8 cellular contexts compared by ENCODE assay signal in the genomic region with DNA sequence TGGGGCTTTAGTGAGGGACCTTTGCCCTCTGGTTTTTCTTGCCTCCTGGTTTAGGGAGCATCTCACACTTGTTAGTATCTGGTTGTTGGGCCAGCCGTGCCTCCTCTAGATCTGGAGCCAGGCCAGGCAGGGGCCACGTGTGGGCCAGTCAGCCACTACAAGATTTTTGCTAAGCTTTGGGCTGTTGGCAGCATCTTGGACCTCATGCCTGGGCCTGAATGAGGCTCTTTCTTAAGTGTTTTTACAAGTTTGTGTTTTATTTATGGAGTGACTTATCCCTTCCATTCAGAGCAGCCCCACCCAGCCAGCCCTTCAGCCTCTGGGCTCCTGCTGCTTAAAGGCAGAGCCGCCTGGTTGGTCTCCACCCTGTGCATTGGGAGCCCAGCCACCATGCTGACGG. TPM values are rescaled to one million over a fixed set of nuclear protein-coding genes. Genes with fewer than 3 reads are reported as not detected.
DNase-seq lines count a peak whose midpoint lies in the region; ATAC-seq and TF ChIP-seq lines count a peak whose summit lies in the region.

No MANE protein-coding gene starts in this region.

- peak overlapping the region; percentile 81 for H3K27ac ChIP-seq in HCT116 (ENCODE audit: low read depth, low read length)

- intact Hi-C loops in HCT116 (cut with micrococcal nuclease), result loop anchor here (5.0 kb wide), 1 partner anchor 241 kb away; no protein-coding TSS in a partner anchor
- intact Hi-C loops in activated CD8-positive, alpha-beta T cell treated with anti-CD3 and anti-CD28 coated beads for 36 hours (cut with micrococcal nuclease), result loop anchor here (5.0 kb wide), 1 partner anchor 109 kb away; no protein-coding TSS in a partner anchor

- no peak for DNase-seq in HCT116 (ENCODE audit: low read depth, low spot score)
- DNase-seq in activated CD8-positive, alpha-beta T cell treated with anti-CD3 and anti-CD28 coated beads for 36 hours, result peak; percentile 26
- DNase-seq in fibroblast of the conjunctiva (ENCODE audit: low read depth), result peak; percentile 89
- DNase-seq in stimulated activated naive B cell treated with anti-CD40 and anti-IgM and Interleukin-4, amounts not matched to agents 10 μg/mL and 1 μg/mL and 100 μg/mL, for 72 hours, result no peak
- no peak for DNase-seq in NCI-H1105 treated with DMSO at 0.1 percent for 48 hours (lab: John Stamatoyannopoulos, UW)

- H3K27ac Mint-ChIP-seq in activated CD8-positive, alpha-beta T cell treated with anti-CD3 and anti-CD28 coated beads for 36 hours, result peak overlapping the region; percentile 92
- peak overlapping the region; percentile 96 for H3K27ac Mint-ChIP-seq in stimulated activated naive B cell treated with anti-CD40 and anti-IgM and Interleukin-4, amounts not matched to agents 10 μg/mL and 1 μg/mL and 100 μg/mL, for 72 hours

- ATAC-seq in HCT116, result no peak
- no peak for ATAC-seq in activated CD8-positive, alpha-beta T cell treated with anti-CD3 and anti-CD28 coated beads for 36 hours
- ATAC-seq in stimulated activated naive B cell treated with anti-CD40 and anti-IgM and Interleukin-4, amounts not matched to agents 10 μg/mL and 1 μg/mL and 100 μg/mL, for 72 hours (replicated peaks), result no peak
- no peak for ATAC-seq in GM21737 (IDR thresholded peaks at IDR 0.05; ENCODE audit: unreplicated experiment)
- no peak for ATAC-seq in HG03139 (IDR thresholded peaks at IDR 0.05; ENCODE audit: unreplicated experiment)
- ATAC-seq in HG03571 (IDR thresholded peaks at IDR 0.05; ENCODE audit: unreplicated experiment), result no peak

- peaks cover 20 to 31% of the 10 kb centered on the region in 2 experiments for H3K36me3 ChIP-seq in HCT116 (ENCODE audit: control insufficient read depth in 1 of 2, insufficient read depth in 2 of 2, low read length in 2 of 2)

- peak overlapping the region; percentile 88 for H3K4me3 Mint-ChIP-seq in activated CD8-positive, alpha-beta T cell treated with anti-CD3 and anti-CD28 coated beads for 36 hours
- no peak overlapping the region for H3K4me3 Mint-ChIP-seq in stimulated activated naive B cell treated with anti-CD40 and anti-IgM and Interleukin-4, amounts not matched to agents 10 μg/mL and 1 μg/mL and 100 μg/mL, for 72 hours

- POLR2A ChIA-PET in HCT116 (lab: Charles Lee), result no interaction called here
- POLR2A ChIA-PET in activated CD8-positive, alpha-beta T cell treated with anti-CD3 and anti-CD28 coated beads for 36 hours (lab: Charles Lee), result interaction anchor here (0.8 to 19.5 kb wide), 3 partner anchors 9 to 100 kb away, joined by 3 to 284 read pairs (median 53); a partner anchor contains a TSS

- RAD21 ChIA-PET in HCT116 (lab: Charles Lee; ENCODE audit: low non-redundant PET in 1 of 2, low total read pairs in 2 of 2, uncharacterized antibody in 2 of 2, unreplicated experiment in 2 of 2), result interaction anchor here in 1 of 2 experiments (1.4 kb wide), 1 partner anchor 113 kb away, joined by 5 read pairs; no protein-coding TSS in a partner anchor

- CTCF ChIA-PET in HCT116 (lab: Charles Lee), result no interaction called here
- CTCF ChIA-PET in activated CD8-positive, alpha-beta T cell treated with anti-CD3 and anti-CD28 coated beads for 36 hours (lab: Charles Lee), result interaction anchor here (1.1 to 8.9 kb wide), 8 partner anchors 9 to 138 kb away, joined by 3 to 282 read pairs (median 26); a partner anchor contains a TSS

- TF ChIP-seq RAD21 in HCT116 (IDR thresholded peaks at IDR 0.05; ENCODE audit: low read depth), result no peak

- H3K9me3 Mint-ChIP-seq in activated CD8-positive, alpha-beta T cell treated with anti-CD3 and anti-CD28 coated beads for 36 hours, result no peaks in the 10 kb centered on the region
- no peaks in the 10 kb centered on the region for H3K9me3 Mint-ChIP-seq in stimulated activated naive B cell treated with anti-CD40 and anti-IgM and Interleukin-4, amounts not matched to agents 10 μg/mL and 1 μg/mL and 100 μg/mL, for 72 hours

- H3K4me1 Mint-ChIP-seq in activated CD8-positive, alpha-beta T cell treated with anti-CD3 and anti-CD28 coated beads for 36 hours (ENCODE audit: low read depth), result peaks cover 76% of the 10 kb centered on the region
- peaks cover 64 to 74% of the 10 kb centered on the region in 2 donors for H3K4me1 Mint-ChIP-seq in stimulated activated naive B cell treated with anti-CD40 and anti-IgM and Interleukin-4, amounts not matched to agents 10 μg/mL and 1 μg/mL and 100 μg/mL, for 72 hours

- no peaks in the 10 kb centered on the region for H3K9me3 ChIP-seq in HCT116 (ENCODE audit: control insufficient read depth in 1 of 2, insufficient read depth in 1 of 2, low read depth in 1 of 2, low read length in 2 of 2)

- no TSS peak for BruUV-seq in HCT116 (replicated peaks; lab: Mats Ljungman, UMichigan)

- no peak overlapping the region for H2AFZ ChIP-seq in HCT116 (ENCODE audit: low read depth, low read length, poor library complexity, severe bottlenecking)

- no peak for TF ChIP-seq POLR2A in HCT116 (IDR thresholded peaks at IDR 0.05; ENCODE audit: borderline replicate concordance, extremely low read depth, insufficient read depth, insufficient read length)

- peak overlapping the region; percentile 38 for H3K9ac ChIP-seq in HCT116 (ENCODE audit: low read length)

- peaks cover 20% of the 10 kb centered on the region for H3K79me2 ChIP-seq in HCT116 (ENCODE audit: insufficient read depth, low read length)

- no peaks in the 10 kb centered on the region for H4K20me1 ChIP-seq in HCT116 (ENCODE audit: insufficient read depth)

- H3K36me3 Mint-ChIP-seq in activated CD8-positive, alpha-beta T cell treated with anti-CD3 and anti-CD28 coated beads for 36 hours (ENCODE audit: low read depth), result peaks cover 71% of the 10 kb centered on the region
- peaks cover 34 to 66% of the 10 kb centered on the region in 2 donors for H3K36me3 Mint-ChIP-seq in stimulated activated naive B cell treated with anti-CD40 and anti-IgM and Interleukin-4, amounts not matched to agents 10 μg/mL and 1 μg/mL and 100 μg/mL, for 72 hours

- H3K27me3 Mint-ChIP-seq in activated CD8-positive, alpha-beta T cell treated with anti-CD3 and anti-CD28 coated beads for 36 hours, result no peaks in the 10 kb centered on the region
- H3K27me3 Mint-ChIP-seq in stimulated activated naive B cell treated with anti-CD40 and anti-IgM and Interleukin-4, amounts not matched to agents 10 μg/mL and 1 μg/mL and 100 μg/mL, for 72 hours, result no peaks in the 10 kb centered on the region

- H3K4me3 ChIP-seq in HCT116 (replicated peaks in 1 of 2; ENCODE audit: low read depth in 1 of 2, low read length in 2 of 2), result no peak overlapping the region

- TF ChIP-seq CTCF in HCT116 (IDR thresholded peaks at IDR 0.05 in 2 of 3, conservative IDR thresholded peaks at IDR 0.05 in 1 of 3; ENCODE audit: borderline replicate concordance in 1 of 3, insufficient read depth in 1 of 3, low read depth in 2 of 3, low read length in 2 of 3), result no peak
- TF ChIP-seq CTCF in activated CD8-positive, alpha-beta T cell treated with anti-CD3 and anti-CD28 coated beads for 36 hours (IDR thresholded peaks at IDR 0.05), result no peak

- no peaks in the 10 kb centered on the region for H3K27me3 ChIP-seq in HCT116 (ENCODE audit: insufficient read depth, low read length)

- H3K4me1 ChIP-seq in HCT116 (ENCODE audit: control insufficient read depth in 1 of 2, insufficient read depth in 2 of 2, low read length in 2 of 2), result peaks cover 30 to 87% of the 10 kb centered on the region in 2 experiments

- H3K9me2 ChIP-seq in HCT116 (ENCODE audit: insufficient read depth), result no peaks in the 10 kb centered on the region

- peak overlapping the region; percentile 97; the same call in 1 of the 2 replicates for H3K4me2 ChIP-seq in HCT116 (ENCODE audit: low read length)

TF ChIP-seq in HCT116, 20 proteins besides CTCF, POLR2A, EP300 and RAD21:
- TF ChIP-seq SRF (IDR thresholded peaks at IDR 0.05; ENCODE audit: low read depth), result no peak
- TF ChIP-seq, protein P1, sequence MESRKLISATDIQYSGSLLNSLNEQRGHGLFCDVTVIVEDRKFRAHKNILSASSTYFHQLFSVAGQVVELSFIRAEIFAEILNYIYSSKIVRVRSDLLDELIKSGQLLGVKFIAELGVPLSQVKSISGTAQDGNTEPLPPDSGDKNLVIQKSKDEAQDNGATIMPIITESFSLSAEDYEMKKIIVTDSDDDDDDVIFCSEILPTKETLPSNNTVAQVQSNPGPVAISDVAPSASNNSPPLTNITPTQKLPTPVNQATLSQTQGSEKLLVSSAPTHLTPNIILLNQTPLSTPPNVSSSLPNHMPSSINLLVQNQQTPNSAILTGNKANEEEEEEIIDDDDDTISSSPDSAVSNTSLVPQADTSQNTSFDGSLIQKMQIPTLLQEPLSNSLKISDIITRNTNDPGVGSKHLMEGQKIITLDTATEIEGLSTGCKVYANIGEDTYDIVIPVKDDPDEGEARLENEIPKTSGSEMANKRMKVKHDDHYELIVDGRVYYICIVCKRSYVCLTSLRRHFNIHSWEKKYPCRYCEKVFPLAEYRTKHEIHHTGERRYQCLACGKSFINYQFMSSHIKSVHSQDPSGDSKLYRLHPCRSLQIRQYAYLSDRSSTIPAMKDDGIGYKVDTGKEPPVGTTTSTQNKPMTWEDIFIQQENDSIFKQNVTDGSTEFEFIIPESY (IDR thresholded peaks at IDR 0.05; ENCODE audit: extremely low read depth, insufficient replicate concordance, low read length), result no peak
- TF ChIP-seq POLR2AphosphoS5 (IDR thresholded peaks at IDR 0.05; ENCODE audit: low read depth, low read length), result no peak
- TF ChIP-seq, protein P2, sequence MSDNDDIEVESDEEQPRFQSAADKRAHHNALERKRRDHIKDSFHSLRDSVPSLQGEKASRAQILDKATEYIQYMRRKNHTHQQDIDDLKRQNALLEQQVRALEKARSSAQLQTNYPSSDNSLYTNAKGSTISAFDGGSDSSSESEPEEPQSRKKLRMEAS (IDR thresholded peaks at IDR 0.05), result no peak
- TF ChIP-seq CEBPB (IDR thresholded peaks at IDR 0.05; ENCODE audit: low read depth), result no peak
- TF ChIP-seq CBX3 (IDR thresholded peaks at IDR 0.05; ENCODE audit: low read depth), result no peak
- TF ChIP-seq FOSL1 (IDR thresholded peaks at IDR 0.05; ENCODE audit: low read depth), result no peak
- TF ChIP-seq SP1 (IDR thresholded peaks at IDR 0.05; ENCODE audit: low read depth), result no peak
- no peak for TF ChIP-seq ZFX (IDR thresholded peaks at IDR 0.05)

RNA-seq across cellular contexts. Expression of a gene that starts 1.6 kb away (rescaled TPM):
- total RNA-seq in HCT116 (2021; ENCODE audit: unreplicated experiment), result 112 TPM
- polyA plus RNA-seq in HCT116 (2012), result 159 and 169 TPM in 2 replicates
- 100 to 1,000 TPM; 309 to 316 TPM for total RNA-seq in activated CD8-positive, alpha-beta T cell treated with anti-CD3 and anti-CD28 coated beads for 36 hours

RNA-seq across cellular contexts. Expression of a gene that starts 28.1 kb away (rescaled TPM):
- 19.3 TPM for total RNA-seq in HCT116 (2021; ENCODE audit: unreplicated experiment)
- polyA plus RNA-seq in HCT116 (2012), result 20.8 and 22.3 TPM in 2 replicates
- total RNA-seq in activated CD8-positive, alpha-beta T cell treated with anti-CD3 and anti-CD28 coated beads for 36 hours, result 10 to 100 TPM; 24.9 to 26.0 TPM

RNA-seq across cellular contexts. Expression of a gene that starts 39.5 kb away (rescaled TPM):
- total RNA-seq in HCT116 (2021; ENCODE audit: unreplicated experiment), result 2.0 TPM
- polyA plus RNA-seq in HCT116 (2012), result 0.62 and 0.95 TPM in 2 replicates
- 100 to 1,000 TPM; 324 to 344 TPM for total RNA-seq in activated CD8-positive, alpha-beta T cell treated with anti-CD3 and anti-CD28 coated beads for 36 hours

RNA-seq across cellular contexts. Expression of a gene that starts 44.3 kb away (rescaled TPM):
- total RNA-seq in HCT116 (2021; ENCODE audit: unreplicated experiment), result 37.2 TPM
- 25.4 and 30.4 TPM in 2 replicates for polyA plus RNA-seq in HCT116 (2012)
- 10 to 100 TPM; 32.8 to 33.7 TPM for total RNA-seq in activated CD8-positive, alpha-beta T cell treated with anti-CD3 and anti-CD28 coated beads for 36 hours

Comparison
In these comparisons a context has a peak if more than half of its experiments do, and no peak if none do; other contexts are left out.
1. DNase-seq: peak in activated CD8-positive, alpha-beta T cell treated with anti-CD3 and anti-CD28 coated beads for 36 hours (single experiment) and fibroblast of the conjunctiva (single experiment); none in HCT116 (single experiment), stimulated activated naive B cell treated with anti-CD40 and anti-IgM and Interleukin-4, amounts not matched to agents 10 μg/mL and 1 μg/mL and 100 μg/mL, for 72 hours (single experiment) and NCI-H1105 treated with DMSO at 0.1 percent for 48 hours (single experiment).
2. RNA of a gene that starts 39.5 kb away (total RNA-seq): 324 to 344 TPM in activated CD8-positive, alpha-beta T cell treated with anti-CD3 and anti-CD28 coated beads for 36 hours; 2.0 TPM in HCT116 (single experiment); every median in the first group is over 100 times any median in the second.